In the genomic region with DNA sequence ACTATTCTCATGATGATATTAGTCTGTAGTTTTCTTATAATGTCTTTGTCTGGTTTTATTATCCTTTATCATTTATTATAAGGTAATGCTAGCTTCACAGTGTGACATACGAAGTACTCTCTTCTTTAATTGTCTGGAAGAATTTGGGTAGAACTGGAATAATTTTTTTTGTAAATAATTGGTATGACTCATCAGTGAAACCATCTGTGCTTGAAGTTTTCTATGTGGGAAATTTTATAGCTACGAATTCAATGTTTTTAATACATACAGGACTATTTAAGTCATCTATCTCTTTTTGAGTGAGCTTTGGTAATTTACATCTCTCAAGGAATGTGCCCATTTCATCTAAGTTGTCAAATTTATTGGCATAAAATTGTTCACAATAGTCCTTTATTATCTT, we compare ENCODE assay signal across 18 cellular contexts.
DNase-seq lines count a peak whose midpoint lies in the region; FAIRE-seq and TF ChIP-seq lines count a peak whose summit lies in the region.
"Had no signal": no experiment of that assay in that cellular context is flagged by ENCODE, and none has a peak within 500 bp of the region (broad histone marks: within the 10 kb centered on the region; RNA-seq: fewer than 3 reads in every experiment).

No MANE protein-coding gene starts in this region.

- no peak overlapping the region for H3K4me2 ChIP-seq in astrocyte (ENCODE audit: low read length)
- H3K4me2 ChIP-seq: BLaER1, PC-9 had no signal

- WGBS in endodermal cell (ENCODE audit: insufficient coverage in 1 of 2, insufficient read length in 1 of 2), 2 experiments: 78% methylated on average over 2 of the region's 2 CpGs; no CpG with 5 or more reads in 1 of the 2 experiments

- H3K4me1 Mint-ChIP-seq in astrocyte (ENCODE audit: low read depth, unreplicated experiment): no peaks in the 10 kb centered on the region
- H3K4me1 Mint-ChIP-seq in endodermal cell: no peaks in the 10 kb centered on the region
- H3K4me1 Mint-ChIP-seq: CD8-positive, alpha-beta memory T cell had no signal

- H3K4me1 ChIP-seq in astrocyte (ENCODE audit: insufficient read depth, low read length) (no peaks in the 10 kb centered on the region), endodermal cell (ENCODE audit: control insufficient read depth, insufficient read depth, low read length) (no peaks in the 10 kb centered on the region)
- H3K4me1 ChIP-seq: SJSA1 had no signal

- no peaks in the 10 kb centered on the region for H4K20me1 ChIP-seq in astrocyte (ENCODE audit: insufficient read depth, low read length)
- H4K20me1 ChIP-seq: BLaER1 had no signal

- H3K27me3 Mint-ChIP-seq in astrocyte (ENCODE audit: low read depth, unreplicated experiment): peaks cover 6% of the 10 kb centered on the region
- H3K27me3 Mint-ChIP-seq in endodermal cell (ENCODE audit: insufficient read depth): no peaks in the 10 kb centered on the region

- DNase-seq in AG08395 (ENCODE audit: low spot score) (peak; percentile 12), HCEC 1CT (peak; percentile 24), astrocyte (ENCODE audit: low read depth) (peak; percentile 6), fibroblast of the aortic adventitia (ENCODE audit: low read depth) (peak; percentile 8), NCI-H146 (lab: John Stamatoyannopoulos, UW) (no peak), NCI-H1092 (lab: John Stamatoyannopoulos, UW) (no peak), endodermal cell (no peak)
- DNase-seq in stimulated activated CD4-positive, alpha-beta T cell treated with anti-CD3 and anti-CD28 coated beads, Interleukin-4, amount 100 ng/mL, for 4 hours: no peak
- DNase-seq: 8988T; CD8-positive, alpha-beta memory T cell; MV-4-11; NCI-H1436; NCI-H2029 treated with DMSO at 0.1 percent for 48 hours; NCI-H524; PC-9 had no signal

- H3K36me3 Mint-ChIP-seq in astrocyte (ENCODE audit: low read depth, unreplicated experiment) (peaks cover 2% of the 10 kb centered on the region), endodermal cell (ENCODE audit: low read depth) (no peaks in the 10 kb centered on the region)

- no peak overlapping the region for H3K4me3 Mint-ChIP-seq in astrocyte (ENCODE audit: unreplicated experiment)
- H3K4me3 Mint-ChIP-seq in endodermal cell: no peak overlapping the region
- H3K4me3 Mint-ChIP-seq: CD8-positive, alpha-beta memory T cell had no signal

- H3K27ac ChIP-seq in astrocyte (ENCODE audit: low read depth, low read length): no peak overlapping the region
- H3K27ac ChIP-seq in endodermal cell (ENCODE audit: low read depth, low read length): no peak overlapping the region
- H3K27ac ChIP-seq: BLaER1, PC-9, SJSA1 had no signal

- H2AFZ ChIP-seq in astrocyte (ENCODE audit: low read depth, low read length): no peak overlapping the region
- H2AFZ ChIP-seq: PC-9 had no signal

- H3K27me3 ChIP-seq in astrocyte (ENCODE audit: insufficient read depth, low read length): no peaks in the 10 kb centered on the region
- H3K27me3 ChIP-seq in endodermal cell (ENCODE audit: control insufficient read depth, insufficient read depth, low read length, poor library complexity, severe bottlenecking): no peaks in the 10 kb centered on the region
- H3K27me3 ChIP-seq: SJSA1 had no signal

- H3K36me3 ChIP-seq in astrocyte (ENCODE audit: insufficient read depth, low read length) (no peaks in the 10 kb centered on the region), endodermal cell (ENCODE audit: control insufficient read depth, insufficient read depth, low read length) (no peaks in the 10 kb centered on the region)
- H3K36me3 ChIP-seq: BLaER1, SJSA1 had no signal

- H3K9me3 Mint-ChIP-seq in astrocyte (ENCODE audit: unreplicated experiment) (no peaks in the 10 kb centered on the region), endodermal cell (no peaks in the 10 kb centered on the region)

- H3K9ac ChIP-seq in astrocyte (ENCODE audit: low read length): no peak overlapping the region
- H3K9ac ChIP-seq in endodermal cell (ENCODE audit: extremely low read depth, low read length, poor library complexity, severe bottlenecking): no peak overlapping the region
- H3K9ac ChIP-seq: BLaER1 had no signal

- H3K9me3 ChIP-seq in astrocyte (ENCODE audit: insufficient read depth, low read depth, low read length) (peaks cover 3% of the 10 kb centered on the region), endodermal cell (ENCODE audit: control insufficient read depth, low read length) (no peaks in the 10 kb centered on the region)
- H3K9me3 ChIP-seq: BLaER1, SJSA1 had no signal

- no peak overlapping the region for H3K27ac Mint-ChIP-seq in astrocyte (ENCODE audit: unreplicated experiment)
- H3K27ac Mint-ChIP-seq in endodermal cell: no peak overlapping the region
- H3K27ac Mint-ChIP-seq: CD8-positive, alpha-beta memory T cell had no signal

- no peak for TF ChIP-seq CTCF in astrocyte (IDR thresholded peaks at IDR 0.05; ENCODE audit: insufficient read depth, low read depth, low read length)
- no peak for TF ChIP-seq CTCF in fibroblast of the aortic adventitia (IDR thresholded peaks at IDR 0.05; ENCODE audit: insufficient read depth, low read length)
- TF ChIP-seq CTCF in endodermal cell (conservative IDR thresholded peaks at IDR 0.05): no peak

- H3K79me2 ChIP-seq in astrocyte (ENCODE audit: insufficient read depth, low read length): no peaks in the 10 kb centered on the region

- no peak for FAIRE-seq in astrocyte (lab: Jason Lieb, UNC)
- FAIRE-seq: K562 had no signal

- no peak overlapping the region for H3K4me3 ChIP-seq in astrocyte (ENCODE audit: insufficient read depth, low read depth, low read length)
- no peak overlapping the region for H3K4me3 ChIP-seq in fibroblast of the aortic adventitia (ENCODE audit: low read depth, low read length)
- H3K4me3 ChIP-seq in endodermal cell (ENCODE audit: low read length): no peak overlapping the region
- H3K4me3 ChIP-seq: BLaER1, K562, PC-9, SJSA1 had no signal

Comparison
In these comparisons a context has a peak if more than half of its experiments do, and no peak if none do; other contexts are left out.
1. DNase-seq: peak in AG08395 (single experiment), HCEC 1CT (single experiment), astrocyte (single experiment) and fibroblast of the aortic adventitia (single experiment); none in NCI-H146 (single experiment), NCI-H1092 (single experiment), endodermal cell (single experiment) and stimulated activated CD4-positive, alpha-beta T cell treated with anti-CD3 and anti-CD28 coated beads, Interleukin-4, amount 100 ng/mL, for 4 hours (0 of 2).